8 cellular contexts compared by ENCODE assay signal in the genomic region with DNA sequence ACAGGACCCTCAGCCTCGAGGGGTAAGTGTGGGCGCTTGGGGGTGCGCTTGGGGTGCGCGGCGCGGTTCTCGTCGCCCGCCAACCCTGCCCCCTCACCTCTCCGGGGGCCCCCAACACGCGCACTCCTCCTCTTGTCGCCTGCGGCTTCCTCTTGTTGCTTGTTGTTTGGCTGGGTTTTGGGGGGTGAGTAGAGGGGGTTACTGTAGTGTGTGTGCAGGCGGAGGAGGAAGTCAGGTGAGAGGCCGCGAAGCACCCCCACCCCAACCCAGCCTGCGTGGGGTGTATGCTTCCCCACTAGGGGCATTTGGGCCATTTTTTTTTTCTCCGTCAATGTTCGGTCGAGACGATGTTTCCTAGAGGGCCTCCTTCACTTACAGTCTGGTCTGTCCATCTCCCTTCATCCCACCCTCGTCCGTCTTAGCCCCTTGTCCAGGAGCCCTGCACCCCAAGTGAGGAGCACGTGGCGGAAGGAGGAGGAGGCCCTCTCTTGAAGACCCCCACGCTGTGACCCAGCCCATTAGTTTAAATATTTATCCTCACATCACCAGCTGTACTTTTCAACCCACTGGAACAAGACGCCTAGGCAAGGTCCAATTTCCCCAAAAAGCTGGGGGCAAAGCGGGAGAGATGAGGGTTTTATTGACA. TPM values are rescaled to one million over a fixed set of nuclear protein-coding genes. Genes with fewer than 3 reads are reported as not detected.
DNase-seq lines count a peak whose midpoint lies in the region; ATAC-seq and TF ChIP-seq lines count a peak whose summit lies in the region.

No MANE protein-coding gene starts in this region.

- peak overlapping the region; percentile 92 for H3K4me2 ChIP-seq in MM.1S (ENCODE audit: low read depth, low read length)

- H3K4me3 ChIP-seq in ACC112 (ENCODE audit: low read depth, low read length) (peak overlapping the region; percentile 52; the same call in 1 of the 2 replicates), MM.1S (ENCODE audit: low read length) (peak overlapping the region; percentile 59), retinal pigment epithelial cell (ENCODE audit: low read length) (peak overlapping the region; percentile 61), aorta (ENCODE audit: low read length in 2 of 2) (peak overlapping the region; percentile 42 to 94)

- no peaks in the 10 kb centered on the region for H3K4me1 ChIP-seq in ACC112 (ENCODE audit: control insufficient read depth, insufficient read depth, low read length, unreplicated experiment)
- no peaks in the 10 kb centered on the region; the same call in 1 of the 2 replicates for H3K4me1 ChIP-seq in MM.1S (ENCODE audit: low read length)
- no peaks in the 10 kb centered on the region for H3K4me1 ChIP-seq in aorta (ENCODE audit: control insufficient read depth in 1 of 2, insufficient read depth in 2 of 2, low read length in 2 of 2)

- no peak overlapping the region for H3K27ac ChIP-seq in ACC112 (ENCODE audit: low read depth, low read length)
- no peak overlapping the region for H3K27ac ChIP-seq in MM.1S (ENCODE audit: low read length)
- H3K27ac ChIP-seq in aorta (ENCODE audit: low read depth in 1 of 2, low read length in 2 of 2), result no peak overlapping the region

- H3K9me3 ChIP-seq in MM.1S (replicated peaks; ENCODE audit: insufficient read depth, low read length) (no peaks in the 10 kb centered on the region), aorta (ENCODE audit: control insufficient read depth, low read length) (peaks cover 2% of the 10 kb centered on the region)

- H3K9me2 ChIP-seq in MM.1S (replicated peaks; ENCODE audit: insufficient read depth, low read length), result no peaks in the 10 kb centered on the region

- H3K9ac ChIP-seq in MM.1S (ENCODE audit: low read length), result no peak overlapping the region

- intact Hi-C loops in aorta (cut with DNase I), result loop anchor here in 1 of 2 donors (2.0 kb wide), 1 partner anchor 21 kb away; the partner anchor contains the start of gene SATB1

- H3K36me3 ChIP-seq in ACC112 (ENCODE audit: insufficient read depth, low read length) (no peaks in the 10 kb centered on the region), MM.1S (replicated peaks; ENCODE audit: insufficient read depth, low read length) (no peaks in the 10 kb centered on the region), aorta (ENCODE audit: control insufficient read depth in 1 of 2, insufficient read depth in 2 of 2, low read length in 1 of 2) (no peaks in the 10 kb centered on the region)

- 3 to 4% methylated on average over 29 to 30 of the region's 30 CpGs for WGBS in aorta, 2 donors

- no peaks in the 10 kb centered on the region for H4K20me1 ChIP-seq in MM.1S (ENCODE audit: insufficient read depth, low read length)

- H3K27me3 ChIP-seq in ACC112 (ENCODE audit: insufficient read depth, low read length) (peaks cover 67% of the 10 kb centered on the region), MM.1S (replicated peaks; ENCODE audit: insufficient read depth, low read length) (peaks cover 26% of the 10 kb centered on the region), aorta (ENCODE audit: control insufficient read depth in 1 of 2, insufficient read depth in 2 of 2, low read length in 1 of 2) (peaks cover 0 to 1% of the 10 kb centered on the region in 2 donors)

- H2AFZ ChIP-seq in ACC112 (ENCODE audit: low read length, unreplicated experiment), result no peak overlapping the region
- peak overlapping the region; percentile 80 for H2AFZ ChIP-seq in MM.1S (ENCODE audit: low read length)

- TF ChIP-seq CTCF in MM.1S (IDR thresholded peaks at IDR 0.05; ENCODE audit: low read length) (no peak), retinal pigment epithelial cell (conservative IDR thresholded peaks at IDR 0.05; ENCODE audit: low read depth, low read length) (no peak)

- H3K79me2 ChIP-seq in ACC112 (ENCODE audit: control insufficient read depth, insufficient read depth, low read length, unreplicated experiment), result no peaks in the 10 kb centered on the region
- no peaks in the 10 kb centered on the region for H3K79me2 ChIP-seq in MM.1S (ENCODE audit: low read length)

- DNase-seq in MM.1S, result no peak
- peak; percentile 66 for DNase-seq in activated T-cell treated with anti-CD3 and anti-CD28 coated beads for 24 hours (ENCODE audit: low read depth)
- DNase-seq in germinal center (ENCODE audit: low spot score), result peak; percentile 50
- no peak for DNase-seq in retinal pigment epithelial cell (ENCODE audit: low read depth)
- DNase-seq in aorta, result peak in 1 of 2 donors; percentile 53
- no peak for DNase-seq in NCI-H187 (lab: John Stamatoyannopoulos, UW)

- H3F3A ChIP-seq in MM.1S (ENCODE audit: insufficient read depth, low read length), result no peaks in the 10 kb centered on the region

- ATAC-seq in GM19467 (IDR thresholded peaks at IDR 0.05; ENCODE audit: unreplicated experiment), result peak; percentile 18
- ATAC-seq in aorta (ENCODE audit: low FRiP score), result peak; percentile 44

RNA-seq across cellular contexts. Expression of gene SATB1, which starts 20.4 kb away (rescaled TPM):
- total RNA-seq in aorta, result 10 to 100 TPM; 37.2 to 41.1 TPM
- 10 to 100 TPM; 10.8 to 17.0 TPM for polyA plus RNA-seq in aorta

Comparison
In these comparisons a context has a peak if more than half of its experiments do, and no peak if none do; other contexts are left out.
1. DNase-seq: peak in activated T-cell treated with anti-CD3 and anti-CD28 coated beads for 24 hours (single experiment) and germinal center (single experiment); none in MM.1S (single experiment), retinal pigment epithelial cell (single experiment) and NCI-H187 (0 of 2).
2. Peak in every context shown above with its lines, with median percentiles within 50 percentile points of each other: H3K4me3 ChIP-seq.